25 cellular contexts compared by ENCODE assay signal in genomic region chr3:169399068-169399467, GRCh38.
"Had no signal": no experiment of that assay in that cellular context is flagged by ENCODE, and none has a peak within 500 bp of the region (broad histone marks: within the 10 kb centered on the region; RNA-seq: fewer than 3 reads in every experiment).

No MANE protein-coding gene starts in this region.

- H3K9me3 ChIP-seq: Peyer's patch, SJSA1 had no signal

- ATAC-seq: HepG2 had no signal

- H2AFZ ChIP-seq: PC-9 had no signal

- DNase-seq: IMR-90; Kasumi-1; KG1; NCI-H1092; NCI-H1105 treated with DMSO at 0.1 percent for 48 hours; NCI-H1417 treated with DMSO at 0.1 percent for 48 hours; NCI-H146; NCI-H1694 treated with DMSO at 0.1 percent for 48 hours; NCI-H1930; NCI-H2081; NCI-H2107; NCI-H2227 treated with DMSO at 0.1 percent for 48 hours; NCI-H510A; NCI-H524 treated with DMSO at 0.1 percent for 48 hours; NCI-H69; NCI-H774; NK-92 treated with Interleukin-12 subunit alpha and Interleukin-12 subunit beta, amount 100 ng/mL, for 24 hours; OCI-M1; PC-9; Peyer's patch; Right ventricle myocardium superior; SIG-M5 had no signal

- H3K36me3 ChIP-seq: Peyer's patch, SJSA1 had no signal

- H3K4me2 ChIP-seq: PC-9 had no signal

- H3K27ac ChIP-seq: PC-9, Peyer's patch, SJSA1, SK-N-MC had no signal

- H3K27me3 ChIP-seq: Peyer's patch, SJSA1 had no signal

- H3K4me1 ChIP-seq: Peyer's patch, SJSA1 had no signal

- H3K4me3 ChIP-seq: PC-9, Peyer's patch, SJSA1, SK-N-MC had no signal
